ENCODE assay signal across 24 cellular contexts in genomic region chr2:205657579-205657978, GRCh38. TPM values are rescaled to one million over a fixed set of nuclear protein-coding genes. Genes with fewer than 3 reads are reported as not detected.
DNase-seq lines count a peak whose midpoint lies in the region; ATAC-seq, FAIRE-seq and TF ChIP-seq lines count a peak whose summit lies in the region.
"Had no signal": no experiment of that assay in that cellular context is flagged by ENCODE, and none has a peak within 500 bp of the region (broad histone marks: within the 10 kb centered on the region; RNA-seq: fewer than 3 reads in every experiment).

No MANE protein-coding gene starts in this region.

- peaks cover 18% of the 10 kb centered on the region for H3F3A ChIP-seq in SK-N-SH (replicated peaks; ENCODE audit: insufficient read depth)

- H3K79me2 ChIP-seq in SK-N-SH (ENCODE audit: insufficient read depth) (no peaks in the 10 kb centered on the region), astrocyte (ENCODE audit: insufficient read depth, low read length) (no peaks in the 10 kb centered on the region)

- H4K20me1 ChIP-seq in SK-N-SH (ENCODE audit: insufficient read depth) (no peaks in the 10 kb centered on the region), astrocyte (ENCODE audit: insufficient read depth, low read length) (no peaks in the 10 kb centered on the region)

- CTCF ChIA-PET in SK-N-SH (lab: Yijun Ruan, JAX) = interaction anchor here (1.5 kb wide), 1 partner anchor 18 kb away, joined by 5 read pairs; no protein-coding TSS in a partner anchor
- CTCF ChIA-PET in activated CD4-positive, alpha-beta T cell treated with anti-CD3 and anti-CD28 coated beads, Interleukin-2, amount 10 ng/mL, durations not matched to agents 7 days and 5 days (lab: Charles Lee) = interaction anchor here (2.5 kb wide), 1 partner anchor 13 kb away, joined by 5 read pairs; no protein-coding TSS in a partner anchor
- CTCF ChIA-PET in activated CD8-positive, alpha-beta memory T cell treated with anti-CD3 and anti-CD28 coated beads, Interleukin-2, amount 10 ng/mL, durations not matched to agents 7 days and 5 days (lab: Charles Lee) = no interaction called here

- H3K4me1 Mint-ChIP-seq in astrocyte (ENCODE audit: low read depth, unreplicated experiment) = peaks cover 28% of the 10 kb centered on the region
- peaks cover 22% of the 10 kb centered on the region for H3K4me1 Mint-ChIP-seq in activated CD4-positive, alpha-beta T cell treated with anti-CD3 and anti-CD28 coated beads, Interleukin-2, amount 10 ng/mL, durations not matched to agents 7 days and 5 days
- peaks cover 8% of the 10 kb centered on the region for H3K4me1 Mint-ChIP-seq in activated CD8-positive, alpha-beta memory T cell treated with anti-CD3 and anti-CD28 coated beads, Interleukin-2, amount 10 ng/mL, durations not matched to agents 7 days and 5 days

- FAIRE-seq in astrocyte (lab: Jason Lieb, UNC) = peak; percentile 75
- FAIRE-seq: frontal cortex, TTC549 had no signal

- no peak for TF ChIP-seq RAD21 in SK-N-SH (IDR thresholded peaks at IDR 0.05; ENCODE audit: low read length)

- H3K27me3 ChIP-seq in SK-N-SH (ENCODE audit: insufficient read depth) (no peaks in the 10 kb centered on the region), astrocyte (ENCODE audit: insufficient read depth, low read length) (no peaks in the 10 kb centered on the region), thoracic aorta (replicated peaks; ENCODE audit: insufficient read depth) (no peaks in the 10 kb centered on the region)

- DNase-seq in SK-N-SH (no peak), astrocyte (ENCODE audit: low read depth) (peak; percentile 59), foreskin fibroblast (peak; percentile 78 to 89), thoracic aorta (ENCODE audit: low spot score) (no peak), mesenteric fat pad (ENCODE audit: low spot score) (no peak)
- DNase-seq in activated CD4-positive, alpha-beta T cell treated with anti-CD3 and anti-CD28 coated beads, Interleukin-2, amount 10 ng/mL, durations not matched to agents 7 days and 5 days = no peak
- no peak for DNase-seq in activated CD8-positive, alpha-beta memory T cell treated with anti-CD3 and anti-CD28 coated beads, Interleukin-2, amount 10 ng/mL, durations not matched to agents 7 days and 5 days
- DNase-seq: activated CD4-positive, alpha-beta T cell treated with anti-CD3 and anti-CD28 coated beads for 4 hours; activated CD8-positive, alpha-beta memory T cell treated with anti-CD3 and anti-CD28 coated beads, Interleukin-2, amount 50 U/mL, for 48 hours; activated gamma-delta T cell; CD4-positive, alpha-beta T cell; cerebellar nuclear complex; effector memory CD8-positive, alpha-beta T cell; GOT3; left colon; NCI-H2029; NCI-H446 treated with DMSO at 0.1 percent for 48 hours; nucleus accumbens; RPMI8226 had no signal

- no peak for TF ChIP-seq EP300 in SK-N-SH (IDR thresholded peaks at IDR 0.05; ENCODE audit: borderline replicate concordance in 1 of 2, low read depth in 1 of 2, low read length in 1 of 2)

- POLR2A ChIA-PET in SK-N-SH (lab: Yijun Ruan, JAX) = no interaction called here
- POLR2A ChIA-PET in activated CD4-positive, alpha-beta T cell treated with anti-CD3 and anti-CD28 coated beads, Interleukin-2, amount 10 ng/mL, durations not matched to agents 7 days and 5 days (lab: Charles Lee) = no interaction called here

- H3K9me3 ChIP-seq in SK-N-SH = no peaks in the 10 kb centered on the region
- H3K9me3 ChIP-seq in astrocyte (ENCODE audit: insufficient read depth, low read depth, low read length) = no peaks in the 10 kb centered on the region
- no peaks in the 10 kb centered on the region for H3K9me3 ChIP-seq in thoracic aorta

- H3K4me1 ChIP-seq in SK-N-SH (ENCODE audit: control insufficient read depth in 1 of 2, insufficient read depth in 2 of 2, low read depth in 1 of 2, low read length in 1 of 2) (peaks cover 3 to 34% of the 10 kb centered on the region in 2 experiments), astrocyte (ENCODE audit: insufficient read depth, low read length) (peaks cover 20% of the 10 kb centered on the region), thoracic aorta (ENCODE audit: control insufficient read depth in 1 of 2, low read depth in 2 of 2) (peaks cover 3 to 47% of the 10 kb centered on the region in 2 donors)

- no peak overlapping the region for H3K4me3 Mint-ChIP-seq in astrocyte (ENCODE audit: unreplicated experiment)
- no peak overlapping the region for H3K4me3 Mint-ChIP-seq in activated CD4-positive, alpha-beta T cell treated with anti-CD3 and anti-CD28 coated beads, Interleukin-2, amount 10 ng/mL, durations not matched to agents 7 days and 5 days
- no peak overlapping the region for H3K4me3 Mint-ChIP-seq in activated CD8-positive, alpha-beta memory T cell treated with anti-CD3 and anti-CD28 coated beads, Interleukin-2, amount 10 ng/mL, durations not matched to agents 7 days and 5 days
- H3K4me3 Mint-ChIP-seq: CD4-positive, alpha-beta T cell; effector memory CD8-positive, alpha-beta T cell; IgD-negative memory B cell had no signal

- H3K36me3 ChIP-seq in SK-N-SH (replicated peaks in 1 of 2; ENCODE audit: control insufficient read depth in 1 of 2, insufficient read depth in 2 of 2, low read length in 1 of 2) (no peaks in the 10 kb centered on the region), astrocyte (ENCODE audit: insufficient read depth, low read length) (no peaks in the 10 kb centered on the region), thoracic aorta (no peaks in the 10 kb centered on the region)

- no peak for ATAC-seq in SK-N-SH treated with all-trans-retinoic acid at 6 μM for 48 hours
- peak; percentile 50 for ATAC-seq in thoracic aorta (ENCODE audit: insufficient number of reproducible peaks, low FRiP score, low read depth)
- no peak for ATAC-seq in activated CD8-positive, alpha-beta memory T cell treated with anti-CD3 and anti-CD28 coated beads, Interleukin-2, amount 10 ng/mL, durations not matched to agents 7 days and 5 days
- ATAC-seq: effector memory CD8-positive, alpha-beta T cell; left colon had no signal

- TF ChIP-seq CTCF in SK-N-SH (IDR thresholded peaks at IDR 0.05) (no peak), astrocyte (IDR thresholded peaks at IDR 0.05; ENCODE audit: insufficient read depth, low read depth, low read length) (no peak), foreskin fibroblast (IDR thresholded peaks at IDR 0.05; ENCODE audit: low read depth, low read length) (no peak), thoracic aorta (IDR thresholded peaks at IDR 0.05) (no peak)

- no peak overlapping the region for H3K27ac Mint-ChIP-seq in astrocyte (ENCODE audit: unreplicated experiment)
- H3K27ac Mint-ChIP-seq in activated CD4-positive, alpha-beta T cell treated with anti-CD3 and anti-CD28 coated beads, Interleukin-2, amount 10 ng/mL, durations not matched to agents 7 days and 5 days = no peak overlapping the region
- no peak overlapping the region for H3K27ac Mint-ChIP-seq in activated CD8-positive, alpha-beta memory T cell treated with anti-CD3 and anti-CD28 coated beads, Interleukin-2, amount 10 ng/mL, durations not matched to agents 7 days and 5 days
- H3K27ac Mint-ChIP-seq: CD4-positive, alpha-beta T cell; effector memory CD8-positive, alpha-beta T cell; IgD-negative memory B cell had no signal

- H3K4me2 ChIP-seq in SK-N-SH (no peak overlapping the region; the same call in 1 of the 2 replicates), astrocyte (ENCODE audit: low read length) (no peak overlapping the region)

- no peaks in the 10 kb centered on the region for H3K9me2 ChIP-seq in SK-N-SH

- H3K9ac ChIP-seq in SK-N-SH (no peak overlapping the region), astrocyte (ENCODE audit: low read length) (no peak overlapping the region)

- no peaks in the 10 kb centered on the region for H3K27me3 Mint-ChIP-seq in astrocyte (ENCODE audit: low read depth, unreplicated experiment)
- H3K27me3 Mint-ChIP-seq in activated CD4-positive, alpha-beta T cell treated with anti-CD3 and anti-CD28 coated beads, Interleukin-2, amount 10 ng/mL, durations not matched to agents 7 days and 5 days = peaks cover 3% of the 10 kb centered on the region
- peaks cover 10% of the 10 kb centered on the region for H3K27me3 Mint-ChIP-seq in activated CD8-positive, alpha-beta memory T cell treated with anti-CD3 and anti-CD28 coated beads, Interleukin-2, amount 10 ng/mL, durations not matched to agents 7 days and 5 days
- H3K27me3 Mint-ChIP-seq: CD4-positive, alpha-beta T cell had no signal

- H2AFZ ChIP-seq in SK-N-SH (ENCODE audit: low read depth) = no peak overlapping the region
- no peak overlapping the region for H2AFZ ChIP-seq in astrocyte (ENCODE audit: low read depth, low read length)

- no peaks in the 10 kb centered on the region for H3K36me3 Mint-ChIP-seq in astrocyte (ENCODE audit: low read depth, unreplicated experiment)
- no peaks in the 10 kb centered on the region for H3K36me3 Mint-ChIP-seq in activated CD4-positive, alpha-beta T cell treated with anti-CD3 and anti-CD28 coated beads, Interleukin-2, amount 10 ng/mL, durations not matched to agents 7 days and 5 days (ENCODE audit: low read depth)
- no peaks in the 10 kb centered on the region for H3K36me3 Mint-ChIP-seq in activated CD8-positive, alpha-beta memory T cell treated with anti-CD3 and anti-CD28 coated beads, Interleukin-2, amount 10 ng/mL, durations not matched to agents 7 days and 5 days
- H3K36me3 Mint-ChIP-seq: IgD-negative memory B cell had no signal

- 32% methylated on average over 3 of the region's 3 CpGs for WGBS in SK-N-SH (ENCODE audit: low lambda C conversion rate)

- H3K27ac ChIP-seq in SK-N-SH (ENCODE audit: low read depth in 2 of 2, low read length in 1 of 2) = peak overlapping the region in 1 of 2 experiments; percentile 24; a peak in 1 of 4 replicates
- no peak overlapping the region for H3K27ac ChIP-seq in astrocyte (ENCODE audit: low read depth, low read length)
- H3K27ac ChIP-seq in thoracic aorta = no peak overlapping the region
- H3K27ac ChIP-seq: 22Rv1 had no signal

- no peaks in the 10 kb centered on the region for H3K9me3 Mint-ChIP-seq in astrocyte (ENCODE audit: unreplicated experiment)
- H3K9me3 Mint-ChIP-seq in activated CD4-positive, alpha-beta T cell treated with anti-CD3 and anti-CD28 coated beads, Interleukin-2, amount 10 ng/mL, durations not matched to agents 7 days and 5 days = no peaks in the 10 kb centered on the region
- no peaks in the 10 kb centered on the region for H3K9me3 Mint-ChIP-seq in activated CD8-positive, alpha-beta memory T cell treated with anti-CD3 and anti-CD28 coated beads, Interleukin-2, amount 10 ng/mL, durations not matched to agents 7 days and 5 days (ENCODE audit: low read depth)
- H3K9me3 Mint-ChIP-seq: CD4-positive, alpha-beta T cell; effector memory CD8-positive, alpha-beta T cell had no signal

- H3K4me3 ChIP-seq in SK-N-SH (ENCODE audit: low read depth in 2 of 2, low read length in 1 of 2) (no peak overlapping the region), astrocyte (ENCODE audit: insufficient read depth, low read depth, low read length) (no peak overlapping the region), foreskin fibroblast (ENCODE audit: low read depth in 1 of 2, low read length in 2 of 2) (no peak overlapping the region), thoracic aorta (no peak overlapping the region)

RNA-seq across cellular contexts. Expression of gene NRP2, which starts 24.7 kb away (rescaled TPM):
- polyA plus RNA-seq in SK-N-SH (2012; rRNA removed) = 66.9 and 68.8 TPM in 2 replicates
- polyA plus RNA-seq in SK-N-SH (2012; cell fraction: cytosol; rRNA removed) = 47.4 and 57.6 TPM in 2 replicates
- 48.8 and 59.3 TPM in 2 replicates for polyA plus RNA-seq in SK-N-SH (2012; cell fraction: nucleus; rRNA removed)
- total RNA-seq in astrocyte (68.5 and 76.7 TPM in 2 replicates), thoracic aorta (10 to 100 TPM; 73.5 to 75.1 TPM), mesenteric fat pad (66.7 TPM)
- total RNA-seq in activated CD4-positive, alpha-beta T cell treated with anti-CD3 and anti-CD28 coated beads, Interleukin-2, amount 10 ng/mL, durations not matched to agents 7 days and 5 days = 1 to 10 TPM; 7.1 to 8.1 TPM
- 1 to 10 TPM in 1 of 2 experiments, under 1 TPM in 1; 0.26 to 5.7 TPM for total RNA-seq in activated CD8-positive, alpha-beta memory T cell treated with anti-CD3 and anti-CD28 coated beads, Interleukin-2, amount 10 ng/mL, durations not matched to agents 7 days and 5 days

Comparison
In these comparisons a context has a peak if more than half of its experiments do, and no peak if none do; other contexts are left out.
1. DNase-seq: peak in astrocyte (single experiment) and foreskin fibroblast (2 of 2); none in SK-N-SH (single experiment), thoracic aorta (single experiment), mesenteric fat pad (single experiment), activated CD4-positive, alpha-beta T cell treated with anti-CD3 and anti-CD28 coated beads, Interleukin-2, amount 10 ng/mL, durations not matched to agents 7 days and 5 days (single experiment) and activated CD8-positive, alpha-beta memory T cell treated with anti-CD3 and anti-CD28 coated beads, Interleukin-2, amount 10 ng/mL, durations not matched to agents 7 days and 5 days (single experiment).